ENCODE assay signal across 1 cellular context in the genomic region with DNA sequence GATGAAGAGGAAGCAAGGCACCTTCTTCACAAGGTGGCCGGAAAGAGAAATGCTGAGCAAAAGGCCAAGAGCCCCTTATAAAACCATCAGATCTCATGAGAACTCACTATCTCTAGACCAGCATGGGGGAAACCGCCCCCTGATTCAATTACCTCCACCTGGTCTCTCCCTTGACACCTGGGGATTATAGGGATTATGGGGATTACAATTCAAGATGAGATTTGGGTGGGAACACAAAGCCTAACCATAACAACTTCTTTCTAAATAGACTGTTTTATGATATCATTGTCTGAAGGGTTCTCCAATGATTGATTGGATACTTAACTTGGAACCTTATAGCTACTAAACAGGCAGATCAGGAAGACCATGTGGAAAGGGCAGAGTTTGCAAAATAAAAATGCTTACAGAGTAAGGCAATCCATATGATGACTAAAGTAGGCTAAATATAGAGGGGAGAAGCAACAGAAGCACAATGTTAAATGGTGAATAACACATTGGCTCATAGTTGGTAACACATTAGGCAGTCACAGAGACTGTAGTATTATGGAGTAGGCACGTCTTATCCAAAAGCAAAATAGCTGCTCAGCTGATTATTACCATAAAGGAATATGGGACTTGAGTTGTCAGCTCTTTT.
TF ChIP-seq lines count a peak whose summit lies in the region.

No MANE protein-coding gene starts in this region.

TF ChIP-seq in HEK293, 187 proteins besides CTCF, POLR2A, EP300 and RAD21 (continued from another document):
- no peak for TF ChIP-seq ZNF529 (tag by site-specific recombination; IDR thresholded peaks at IDR 0.05; ENCODE audit: insufficient replicate concordance)
- TF ChIP-seq ZNF843 (tag by site-specific recombination; IDR thresholded peaks at IDR 0.05): peak; percentile 89
- TF ChIP-seq GFI1B (tag by site-specific recombination; IDR thresholded peaks at IDR 0.05): no peak
- TF ChIP-seq ZSCAN23 (tag by site-specific recombination; IDR thresholded peaks at IDR 0.05): no peak
- no peak for TF ChIP-seq KLF16 (tag by site-specific recombination; IDR thresholded peaks at IDR 0.05)
- no peak for TF ChIP-seq ZBTB49 (tag by site-specific recombination; IDR thresholded peaks at IDR 0.05; ENCODE audit: low read depth)
- TF ChIP-seq PRDM1 (tag by site-specific recombination; IDR thresholded peaks at IDR 0.05): no peak
- no peak for TF ChIP-seq ZNF23 (tag by site-specific recombination; IDR thresholded peaks at IDR 0.05; ENCODE audit: borderline replicate concordance)
- TF ChIP-seq FEZF1 (tag by site-specific recombination; IDR thresholded peaks at IDR 0.05): peak; percentile 59; the same call in 1 of the 2 replicates
- no peak for TF ChIP-seq ZNF792 (tag by site-specific recombination; IDR thresholded peaks at IDR 0.05)
- no peak for TF ChIP-seq ZBTB7A (tag by site-specific recombination; IDR thresholded peaks at IDR 0.05; ENCODE audit: low read depth)
- peak; percentile 64; the same call in 1 of the 2 replicates for TF ChIP-seq MZF1 (tag by site-specific recombination; IDR thresholded peaks at IDR 0.05; ENCODE audit: borderline replicate concordance)
- TF ChIP-seq, protein P1, sequence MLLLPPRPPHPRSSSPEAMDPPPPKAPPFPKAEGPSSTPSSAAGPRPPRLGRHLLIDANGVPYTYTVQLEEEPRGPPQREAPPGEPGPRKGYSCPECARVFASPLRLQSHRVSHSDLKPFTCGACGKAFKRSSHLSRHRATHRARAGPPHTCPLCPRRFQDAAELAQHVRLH (tag by site-specific recombination; IDR thresholded peaks at IDR 0.05): 0 out of 2 replicates have a peak, but pooled peaks have one; percentile 32
- TF ChIP-seq ZNF626 (tag by site-specific recombination; IDR thresholded peaks at IDR 0.05): no peak
- no peak for TF ChIP-seq HOXA7 (CRISPR knock-in tag; IDR thresholded peaks at IDR 0.05; ENCODE audit: borderline replicate concordance)
- TF ChIP-seq ZNF423 (tag by site-specific recombination; IDR thresholded peaks at IDR 0.05): no peak
- TF ChIP-seq PRDM10 (tag by site-specific recombination; IDR thresholded peaks at IDR 0.05): no peak
- TF ChIP-seq ZXDB (tag by site-specific recombination; IDR thresholded peaks at IDR 0.05): peak; percentile 66
- TF ChIP-seq ZNF645 (tag by site-specific recombination; IDR thresholded peaks at IDR 0.05): no peak
- 0 out of 2 replicates have a peak, but pooled peaks have one; percentile 11 for TF ChIP-seq ZIC2 (tag by site-specific recombination; IDR thresholded peaks at IDR 0.05)
- no peak for TF ChIP-seq ZNF211 (tag by site-specific recombination; IDR thresholded peaks at IDR 0.05; ENCODE audit: low read depth)
- TF ChIP-seq ZSCAN4 (tag by site-specific recombination; IDR thresholded peaks at IDR 0.05): no peak
- no peak for TF ChIP-seq ZNF521 (tag by site-specific recombination; IDR thresholded peaks at IDR 0.05)
- TF ChIP-seq, protein P2, sequence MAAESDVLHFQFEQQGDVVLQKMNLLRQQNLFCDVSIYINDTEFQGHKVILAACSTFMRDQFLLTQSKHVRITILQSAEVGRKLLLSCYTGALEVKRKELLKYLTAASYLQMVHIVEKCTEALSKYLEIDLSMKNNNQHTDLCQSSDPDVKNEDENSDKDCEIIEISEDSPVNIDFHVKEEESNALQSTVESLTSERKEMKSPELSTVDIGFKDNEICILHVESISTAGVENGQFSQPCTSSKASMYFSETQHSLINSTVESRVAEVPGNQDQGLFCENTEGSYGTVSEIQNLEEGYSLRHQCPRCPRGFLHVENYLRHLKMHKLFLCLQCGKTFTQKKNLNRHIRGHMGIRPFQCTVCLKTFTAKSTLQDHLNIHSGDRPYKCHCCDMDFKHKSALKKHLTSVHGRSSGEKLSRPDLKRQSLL (tag by site-specific recombination; IDR thresholded peaks at IDR 0.05): no peak
- no peak for TF ChIP-seq ZNF549 (tag by site-specific recombination; IDR thresholded peaks at IDR 0.05)
- TF ChIP-seq ZNF596 (tag by site-specific recombination; IDR thresholded peaks at IDR 0.05): 0 out of 2 replicates have a peak, but pooled peaks have one; percentile 48
- no peak for TF ChIP-seq ZNF623 (tag by site-specific recombination; IDR thresholded peaks at IDR 0.05)
- no peak for TF ChIP-seq ZBTB20 (tag by site-specific recombination; IDR thresholded peaks at IDR 0.05)
